ENCODE assay signal across 1 cellular context in the genomic region with DNA sequence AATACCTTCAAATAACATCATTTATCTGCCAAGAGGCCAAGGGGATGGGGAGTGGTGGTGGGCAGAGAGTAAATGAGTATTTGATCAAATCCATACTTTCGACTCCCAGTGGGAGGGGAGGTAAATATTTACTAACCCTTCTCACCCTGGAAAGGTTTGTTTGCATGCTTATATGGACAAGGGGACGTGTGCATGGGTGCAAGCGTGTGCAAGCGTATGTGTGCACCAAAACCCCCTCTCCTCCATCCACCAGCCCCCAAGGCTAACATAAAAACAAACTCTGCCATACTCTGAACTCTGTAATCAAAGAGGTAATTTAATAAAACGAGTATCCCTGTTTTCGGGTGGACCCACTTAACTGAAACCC.
TF ChIP-seq lines count a peak whose summit lies in the region.

No MANE protein-coding gene starts in this region.

TF ChIP-seq in HepG2, 621 proteins besides CTCF, POLR2A, EP300 and RAD21 (continued from another document):
- peak; percentile 85 for TF ChIP-seq ISL2 (CRISPR knock-in tag; IDR thresholded peaks at IDR 0.05)
- TF ChIP-seq AKAP8 (CRISPR knock-in tag; IDR thresholded peaks at IDR 0.05): 0 out of 2 replicates have a peak, but pooled peaks have one; percentile 50
- peak; percentile 68 for TF ChIP-seq TEAD3 (CRISPR knock-in tag; optimal IDR thresholded peaks at IDR 0.05; ENCODE audit: borderline replicate concordance)
- TF ChIP-seq SMAD3 (CRISPR knock-in tag; IDR thresholded peaks at IDR 0.05): peak; percentile 47; the same call in 1 of the 2 replicates
- TF ChIP-seq GFI1 (CRISPR knock-in tag; IDR thresholded peaks at IDR 0.05; ENCODE audit: borderline replicate concordance): peak; percentile 98
- TF ChIP-seq, protein P1, sequence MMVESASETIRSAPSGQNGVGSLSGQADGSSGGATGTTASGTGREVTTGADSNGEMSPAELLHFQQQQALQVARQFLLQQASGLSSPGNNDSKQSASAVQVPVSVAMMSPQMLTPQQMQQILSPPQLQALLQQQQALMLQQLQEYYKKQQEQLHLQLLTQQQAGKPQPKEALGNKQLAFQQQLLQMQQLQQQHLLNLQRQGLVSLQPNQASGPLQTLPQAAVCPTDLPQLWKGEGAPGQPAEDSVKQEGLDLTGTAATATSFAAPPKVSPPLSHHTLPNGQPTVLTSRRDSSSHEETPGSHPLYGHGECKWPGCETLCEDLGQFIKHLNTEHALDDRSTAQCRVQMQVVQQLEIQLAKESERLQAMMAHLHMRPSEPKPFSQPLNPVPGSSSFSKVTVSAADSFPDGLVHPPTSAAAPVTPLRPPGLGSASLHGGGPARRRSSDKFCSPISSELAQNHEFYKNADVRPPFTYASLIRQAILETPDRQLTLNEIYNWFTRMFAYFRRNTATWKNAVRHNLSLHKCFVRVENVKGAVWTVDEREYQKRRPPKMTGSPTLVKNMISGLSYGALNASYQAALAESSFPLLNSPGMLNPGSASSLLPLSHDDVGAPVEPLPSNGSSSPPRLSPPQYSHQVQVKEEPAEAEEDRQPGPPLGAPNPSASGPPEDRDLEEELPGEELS (CRISPR knock-in tag; IDR thresholded peaks at IDR 0.05): peak; percentile 94
- TF ChIP-seq, protein P2, sequence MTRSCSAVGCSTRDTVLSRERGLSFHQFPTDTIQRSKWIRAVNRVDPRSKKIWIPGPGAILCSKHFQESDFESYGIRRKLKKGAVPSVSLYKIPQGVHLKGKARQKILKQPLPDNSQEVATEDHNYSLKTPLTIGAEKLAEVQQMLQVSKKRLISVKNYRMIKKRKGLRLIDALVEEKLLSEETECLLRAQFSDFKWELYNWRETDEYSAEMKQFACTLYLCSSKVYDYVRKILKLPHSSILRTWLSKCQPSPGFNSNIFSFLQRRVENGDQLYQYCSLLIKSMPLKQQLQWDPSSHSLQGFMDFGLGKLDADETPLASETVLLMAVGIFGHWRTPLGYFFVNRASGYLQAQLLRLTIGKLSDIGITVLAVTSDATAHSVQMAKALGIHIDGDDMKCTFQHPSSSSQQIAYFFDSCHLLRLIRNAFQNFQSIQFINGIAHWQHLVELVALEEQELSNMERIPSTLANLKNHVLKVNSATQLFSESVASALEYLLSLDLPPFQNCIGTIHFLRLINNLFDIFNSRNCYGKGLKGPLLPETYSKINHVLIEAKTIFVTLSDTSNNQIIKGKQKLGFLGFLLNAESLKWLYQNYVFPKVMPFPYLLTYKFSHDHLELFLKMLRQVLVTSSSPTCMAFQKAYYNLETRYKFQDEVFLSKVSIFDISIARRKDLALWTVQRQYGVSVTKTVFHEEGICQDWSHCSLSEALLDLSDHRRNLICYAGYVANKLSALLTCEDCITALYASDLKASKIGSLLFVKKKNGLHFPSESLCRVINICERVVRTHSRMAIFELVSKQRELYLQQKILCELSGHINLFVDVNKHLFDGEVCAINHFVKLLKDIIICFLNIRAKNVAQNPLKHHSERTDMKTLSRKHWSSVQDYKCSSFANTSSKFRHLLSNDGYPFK (CRISPR knock-in tag; IDR thresholded peaks at IDR 0.05; ENCODE audit: borderline replicate concordance): no peak
- TF ChIP-seq ZNF572 (CRISPR knock-in tag; IDR thresholded peaks at IDR 0.05): no peak
- TF ChIP-seq RXRB (CRISPR knock-in tag; IDR thresholded peaks at IDR 0.05; ENCODE audit: borderline replicate concordance): peak; percentile 87
- TF ChIP-seq ELF3 (CRISPR knock-in tag; IDR thresholded peaks at IDR 0.05): peak; percentile 60; the same call in 1 of the 2 replicates
- peak; percentile 58; the same call in 1 of the 3 replicates for TF ChIP-seq MXI1 (IDR thresholded peaks at IDR 0.05; ENCODE audit: borderline replicate concordance, low read depth, low read length)
- TF ChIP-seq ZMYM2 (CRISPR knock-in tag; IDR thresholded peaks at IDR 0.05): peak; percentile 47; the same call in 1 of the 2 replicates
- no peak for TF ChIP-seq SPEN (CRISPR knock-in tag; IDR thresholded peaks at IDR 0.05; ENCODE audit: low read depth)
- peak; percentile 35; the same call in 1 of the 2 replicates for TF ChIP-seq ZC3H13 (CRISPR knock-in tag; IDR thresholded peaks at IDR 0.05)
- TF ChIP-seq GTF3A (CRISPR knock-in tag; conservative IDR thresholded peaks at IDR 0.05): 0 out of 2 replicates have a peak, but pooled peaks have one; percentile 2
- no peak for TF ChIP-seq LCORL (IDR thresholded peaks at IDR 0.05)
- TF ChIP-seq LCORL (CRISPR knock-in tag; IDR thresholded peaks at IDR 0.05): 0 out of 2 replicates have a peak, but pooled peaks have one; percentile 19
- TF ChIP-seq, protein P3, sequence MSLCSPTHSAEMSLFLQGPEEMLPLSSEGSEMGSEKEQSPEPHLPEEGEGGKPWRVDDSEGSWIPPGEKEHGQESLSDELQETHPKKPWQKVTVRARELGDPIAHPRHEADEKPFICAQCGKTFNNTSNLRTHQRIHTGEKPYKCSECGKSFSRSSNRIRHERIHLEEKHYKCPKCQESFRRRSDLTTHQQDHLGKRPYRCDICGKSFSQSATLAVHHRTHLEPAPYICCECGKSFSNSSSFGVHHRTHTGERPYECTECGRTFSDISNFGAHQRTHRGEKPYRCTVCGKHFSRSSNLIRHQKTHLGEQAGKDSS (CRISPR knock-in tag; IDR thresholded peaks at IDR 0.05; ENCODE audit: borderline replicate concordance, low read depth): peak; percentile 13; the same call in 1 of the 2 replicates
- peak; percentile 25; the same call in 1 of the 2 replicates for TF ChIP-seq KAT8 (CRISPR knock-in tag; IDR thresholded peaks at IDR 0.05)
- TF ChIP-seq BHLHE40 (IDR thresholded peaks at IDR 0.05; ENCODE audit: low read length): 0 out of 2 replicates have a peak, but pooled peaks have one; percentile 44
- peak; percentile 56; the same call in 1 of the 2 replicates for TF ChIP-seq CREM (IDR thresholded peaks at IDR 0.05)
- TF ChIP-seq CREM (CRISPR knock-in tag; IDR thresholded peaks at IDR 0.05): no peak
- TF ChIP-seq ZBTB7A (CRISPR knock-in tag; IDR thresholded peaks at IDR 0.05): peak; percentile 18; the same call in 1 of the 2 replicates
- TF ChIP-seq MIER3 (CRISPR knock-in tag; IDR thresholded peaks at IDR 0.05; ENCODE audit: borderline replicate concordance): peak; percentile 52; the same call in 1 of the 2 replicates
- 0 out of 2 replicates have a peak, but pooled peaks have one; percentile 14 for TF ChIP-seq KMT2B (CRISPR knock-in tag; IDR thresholded peaks at IDR 0.05)
- TF ChIP-seq, protein P4, sequence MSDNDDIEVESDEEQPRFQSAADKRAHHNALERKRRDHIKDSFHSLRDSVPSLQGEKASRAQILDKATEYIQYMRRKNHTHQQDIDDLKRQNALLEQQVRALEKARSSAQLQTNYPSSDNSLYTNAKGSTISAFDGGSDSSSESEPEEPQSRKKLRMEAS (IDR thresholded peaks at IDR 0.05): peak; percentile 47
- TF ChIP-seq, protein P5, sequence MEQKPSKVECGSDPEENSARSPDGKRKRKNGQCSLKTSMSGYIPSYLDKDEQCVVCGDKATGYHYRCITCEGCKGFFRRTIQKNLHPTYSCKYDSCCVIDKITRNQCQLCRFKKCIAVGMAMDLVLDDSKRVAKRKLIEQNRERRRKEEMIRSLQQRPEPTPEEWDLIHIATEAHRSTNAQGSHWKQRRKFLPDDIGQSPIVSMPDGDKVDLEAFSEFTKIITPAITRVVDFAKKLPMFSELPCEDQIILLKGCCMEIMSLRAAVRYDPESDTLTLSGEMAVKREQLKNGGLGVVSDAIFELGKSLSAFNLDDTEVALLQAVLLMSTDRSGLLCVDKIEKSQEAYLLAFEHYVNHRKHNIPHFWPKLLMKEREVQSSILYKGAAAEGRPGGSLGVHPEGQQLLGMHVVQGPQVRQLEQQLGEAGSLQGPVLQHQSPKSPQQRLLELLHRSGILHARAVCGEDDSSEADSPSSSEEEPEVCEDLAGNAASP (CRISPR knock-in tag; IDR thresholded peaks at IDR 0.05; ENCODE audit: borderline replicate concordance): peak; percentile 13; the same call in 1 of the 2 replicates
- TF ChIP-seq ZNF17 (CRISPR knock-in tag; IDR thresholded peaks at IDR 0.05): no peak
- TF ChIP-seq MED1 (CRISPR knock-in tag; IDR thresholded peaks at IDR 0.05): peak; percentile 81
- TF ChIP-seq, protein P6, sequence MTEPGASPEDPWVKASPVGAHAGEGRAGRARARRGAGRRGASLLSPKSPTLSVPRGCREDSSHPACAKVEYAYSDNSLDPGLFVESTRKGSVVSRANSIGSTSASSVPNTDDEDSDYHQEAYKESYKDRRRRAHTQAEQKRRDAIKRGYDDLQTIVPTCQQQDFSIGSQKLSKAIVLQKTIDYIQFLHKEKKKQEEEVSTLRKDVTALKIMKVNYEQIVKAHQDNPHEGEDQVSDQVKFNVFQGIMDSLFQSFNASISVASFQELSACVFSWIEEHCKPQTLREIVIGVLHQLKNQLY (CRISPR knock-in tag; IDR thresholded peaks at IDR 0.05): peak; percentile 62; the same call in 1 of the 2 replicates
- TF ChIP-seq ZFP36L1 (CRISPR knock-in tag; IDR thresholded peaks at IDR 0.05): 0 out of 2 replicates have a peak, but pooled peaks have one; percentile 7
- no peak for TF ChIP-seq SYNCRIP (IDR thresholded peaks at IDR 0.05; ENCODE audit: insufficient read depth, low read depth, low read length)
- peak; percentile 85 for TF ChIP-seq HDAC2 (CRISPR knock-in tag; IDR thresholded peaks at IDR 0.05)
- TF ChIP-seq SAFB2 (CRISPR knock-in tag; IDR thresholded peaks at IDR 0.05; ENCODE audit: borderline replicate concordance, low read depth): no peak
TF ChIP-seq in HepG2: peak in this region for 108.
